In the genomic region with DNA sequence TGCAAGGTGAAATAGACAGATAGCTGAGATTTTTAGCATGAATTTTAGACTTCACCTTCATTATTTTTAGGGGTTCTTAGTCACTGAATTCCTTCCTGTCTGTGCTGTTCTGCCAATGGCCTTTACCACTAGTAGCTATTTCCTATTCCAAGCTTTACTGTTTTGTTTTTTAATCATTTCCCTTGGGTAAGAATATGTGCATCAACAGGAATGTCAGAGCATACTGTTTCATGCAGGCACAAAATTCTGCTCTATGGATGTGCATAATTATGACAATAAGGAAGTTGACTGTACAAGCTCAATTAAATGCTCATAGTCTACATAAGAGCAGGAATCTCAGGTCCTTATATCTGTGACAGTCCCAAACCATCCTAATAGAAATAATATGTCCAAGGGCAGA, we compare ENCODE assay signal across 11 cellular contexts. TPM values are rescaled to one million over a fixed set of nuclear protein-coding genes. Genes with fewer than 3 reads are reported as not detected.
DNase-seq lines count a peak whose midpoint lies in the region; ATAC-seq and TF ChIP-seq lines count a peak whose summit lies in the region.
"Had no signal": no experiment of that assay in that cellular context is flagged by ENCODE, and none has a peak within 500 bp of the region (broad histone marks: within the 10 kb centered on the region; RNA-seq: fewer than 3 reads in every experiment).

No MANE protein-coding gene starts in this region.

- H3K9me3 Mint-ChIP-seq in activated T-cell treated with anti-CD3 and anti-CD28 coated beads, Interleukin-2, amount 50 U/mL, for 24 hours, result no peaks in the 10 kb centered on the region
- H3K9me3 Mint-ChIP-seq in activated T-helper 17 cell treated with anti-CD3 and anti-CD28 coated beads, Interleukin-2, amount 50 U/mL, for 72 hours, result no peaks in the 10 kb centered on the region

- H3K27me3 ChIP-seq in tibial nerve, result no peaks in the 10 kb centered on the region

- ATAC-seq in activated T-helper 17 cell treated with anti-CD3 and anti-CD28 coated beads, Interleukin-2, amount 50 U/mL, for 72 hours (replicated peaks), result no peak
- no peak for ATAC-seq in GM19328 (IDR thresholded peaks at IDR 0.05; ENCODE audit: unreplicated experiment)
- ATAC-seq in Right ventricle myocardium inferior, result no peak

- no peak for TF ChIP-seq EP300 in tibial nerve (IDR thresholded peaks at IDR 0.05)

- H3K4me3 ChIP-seq in tibial nerve, result no peak overlapping the region

- intact Hi-C loops in Right ventricle myocardium inferior (cut with DNase I), result no loop called here

- TF ChIP-seq CTCF in tibial nerve (IDR thresholded peaks at IDR 0.05), result no peak

- TF ChIP-seq POLR2A in tibial nerve (IDR thresholded peaks at IDR 0.05), result no peak

- peak overlapping the region in 3 of 4 donors; percentile 63 to 96 (median 72) for H3K27ac ChIP-seq in tibial nerve

- H3K9me3 ChIP-seq in tibial nerve, result no peaks in the 10 kb centered on the region

- H3K27ac Mint-ChIP-seq in activated T-cell treated with anti-CD3 and anti-CD28 coated beads, Interleukin-2, amount 50 U/mL, for 24 hours, result peak overlapping the region; percentile 95
- peak overlapping the region; percentile 95 for H3K27ac Mint-ChIP-seq in activated T-helper 17 cell treated with anti-CD3 and anti-CD28 coated beads, Interleukin-2, amount 50 U/mL, for 72 hours

- H3K4me3 Mint-ChIP-seq in activated T-cell treated with anti-CD3 and anti-CD28 coated beads, Interleukin-2, amount 50 U/mL, for 24 hours, result peak overlapping the region; percentile 93
- peak overlapping the region; percentile 95 for H3K4me3 Mint-ChIP-seq in activated T-helper 17 cell treated with anti-CD3 and anti-CD28 coated beads, Interleukin-2, amount 50 U/mL, for 72 hours

- no peaks in the 10 kb centered on the region for H3K27me3 Mint-ChIP-seq in activated T-cell treated with anti-CD3 and anti-CD28 coated beads, Interleukin-2, amount 50 U/mL, for 24 hours
- H3K27me3 Mint-ChIP-seq in activated T-helper 17 cell treated with anti-CD3 and anti-CD28 coated beads, Interleukin-2, amount 50 U/mL, for 72 hours, result no peaks in the 10 kb centered on the region

- DNase-seq in activated T-cell treated with anti-CD3 and anti-CD28 coated beads, Interleukin-2, amount 50 U/mL, for 24 hours, result no peak
- DNase-seq in activated T-cell treated with anti-CD3 and anti-CD28 coated beads for 4 hours (no peak), kidney tubule cell (ENCODE audit: low spot score) (peak; percentile 30), tibial nerve (ENCODE audit: low spot score in 2 of 2) (no peak), NCI-H1417 treated with DMSO at 0.1 percent for 48 hours (lab: John Stamatoyannopoulos, UW) (no peak), Right ventricle myocardium inferior (ENCODE audit: missing footprints) (no peak)
- DNase-seq: caudate nucleus, NCI-H2029 treated with DMSO at 0.1 percent for 48 hours, T1000 had no signal

- H3K4me1 Mint-ChIP-seq in activated T-cell treated with anti-CD3 and anti-CD28 coated beads, Interleukin-2, amount 50 U/mL, for 24 hours (ENCODE audit: low read depth), result peaks cover 41% of the 10 kb centered on the region
- peaks cover 12% of the 10 kb centered on the region for H3K4me1 Mint-ChIP-seq in activated T-helper 17 cell treated with anti-CD3 and anti-CD28 coated beads, Interleukin-2, amount 50 U/mL, for 72 hours

- H3K4me1 ChIP-seq in tibial nerve, result peaks cover 0 to 78% (median 41%) of the 10 kb centered on the region in 4 donors

- peaks cover 98% of the 10 kb centered on the region for H3K36me3 Mint-ChIP-seq in activated T-cell treated with anti-CD3 and anti-CD28 coated beads, Interleukin-2, amount 50 U/mL, for 24 hours (ENCODE audit: low read depth)
- H3K36me3 Mint-ChIP-seq in activated T-helper 17 cell treated with anti-CD3 and anti-CD28 coated beads, Interleukin-2, amount 50 U/mL, for 72 hours (ENCODE audit: low read depth), result peaks cover 100% of the 10 kb centered on the region

- H3K36me3 ChIP-seq in tibial nerve, result peaks cover 3 to 30% (median 7%) of the 10 kb centered on the region in 3 donors

RNA-seq across cellular contexts. Expression of gene TNFAIP3, which starts 5.0 kb away (rescaled TPM):
- 100 to 1,000 TPM; 254 to 663 TPM for total RNA-seq in activated T-helper 17 cell treated with anti-CD3 and anti-CD28 coated beads, Interleukin-2, amount 50 U/mL, for 72 hours
- 10 to 100 TPM; 21.6 to 48.4 (median 32.8) TPM for total RNA-seq in tibial nerve
- total RNA-seq in Right ventricle myocardium inferior, result 6.8 TPM

Comparison
In these comparisons a context has a peak if more than half of its experiments do, and no peak if none do; other contexts are left out.
1. RNA of gene TNFAIP3, which starts 5.0 kb away (total RNA-seq): 254 to 663 TPM in activated T-helper 17 cell treated with anti-CD3 and anti-CD28 coated beads, Interleukin-2, amount 50 U/mL, for 72 hours; 21.6 to 48.4 TPM in tibial nerve and 6.8 TPM in Right ventricle myocardium inferior (single experiment); every median in the first group is over 4 times any median in the second.